In genomic region chr1:39508857-39509305, GRCh38 we compare ENCODE assay signal across 10 cellular contexts. TPM values are rescaled to one million over a fixed set of nuclear protein-coding genes. Genes with fewer than 3 reads are reported as not detected.
A peak's percentile ranks its signal among the peaks of the same experiment; 100 is the strongest.
DNase-seq lines count a peak whose midpoint lies in the region; ATAC-seq and TF ChIP-seq lines count a peak whose summit lies in the region.
"Had no signal": no experiment of that assay in that cellular context is flagged by ENCODE, and none has a peak within 500 bp of the region (broad histone marks: within the 10 kb centered on the region; RNA-seq: fewer than 3 reads in every experiment).

No MANE protein-coding gene starts in this region.

- no peaks in the 10 kb centered on the region for H3K36me3 ChIP-seq in skeletal muscle satellite cell (ENCODE audit: insufficient read depth, low read length)

- H3K4me2 ChIP-seq in skeletal muscle satellite cell (ENCODE audit: low read length): peak overlapping the region; percentile 60

- no peaks in the 10 kb centered on the region for H3K9me3 ChIP-seq in skeletal muscle satellite cell (replicated peaks; ENCODE audit: low read length)

- H3K27me3 ChIP-seq in skeletal muscle satellite cell (ENCODE audit: control insufficient read depth, insufficient read depth, low read length): no peaks in the 10 kb centered on the region

- in situ Hi-C loops in astrocyte of the spinal cord (cut with HindIII; ENCODE audit: low sequenced_read_pairs): no loop called here

- H3K4me1 ChIP-seq in skeletal muscle satellite cell (ENCODE audit: control insufficient read depth, insufficient read depth, low read length): peaks cover 17% of the 10 kb centered on the region

- ATAC-seq in HG03139 (IDR thresholded peaks at IDR 0.05; ENCODE audit: unreplicated experiment) (peak; percentile 6), HG03097 (IDR thresholded peaks at IDR 0.05; ENCODE audit: low FRiP score, unreplicated experiment) (no peak), HG02840 (IDR thresholded peaks at IDR 0.05; ENCODE audit: low FRiP score, unreplicated experiment) (no peak)

- peak; percentile 33 for DNase-seq in GM19240 (ENCODE audit: insufficient read length, low spot score)
- DNase-seq in astrocyte of the spinal cord (ENCODE audit: low read depth, low spot score): peak; percentile 13
- DNase-seq in HT-29 (ENCODE audit: low spot score): no peak
- DNase-seq in NOMO-1 treated with dmso at 0.1 percent for 144 hours (lab: John Stamatoyannopoulos, UW; ENCODE audit: unreplicated experiment): no peak
- DNase-seq: NCI-H2029 had no signal

- TF ChIP-seq CTCF in astrocyte of the spinal cord (IDR thresholded peaks at IDR 0.05; ENCODE audit: low read depth, low read length): no peak

- H3K4me3 ChIP-seq in astrocyte of the spinal cord (ENCODE audit: low read depth, low read length): no peak overlapping the region
- H3K4me3 ChIP-seq in skeletal muscle satellite cell (ENCODE audit: low read length): no peak overlapping the region

- peak overlapping the region; percentile 21 for H3K9ac ChIP-seq in skeletal muscle satellite cell (ENCODE audit: low read depth, low read length)

RNA-seq across cellular contexts. Expression of gene BMP8A, which starts 17.4 kb away (rescaled TPM):
- total RNA-seq in skeletal muscle satellite cell (2012; rRNA removed): under 0.01 TPM in 1 of 2 replicates, not detected in the other
- total RNA-seq in HT-29 (2014; rRNA removed; shearing (Covaris generic)): 0.05 TPM in 1 of 2 replicates, not detected in the other
- total RNA-seq: activated CD4-positive, alpha-beta T cell treated with anti-CD3 and anti-CD28 coated beads, Interleukin-2, amount 10 ng/mL, durations not matched to agents 24 days and 14 days had no signal

Comparison
In these comparisons a context has a peak if more than half of its experiments do, and no peak if none do; other contexts are left out.
1. DNase-seq: peak in GM19240 (single experiment) and astrocyte of the spinal cord (single experiment); none in HT-29 (single experiment) and NOMO-1 treated with dmso at 0.1 percent for 144 hours (single experiment).